Comparison of ENCODE assay signal across 9 cellular contexts in the genomic region with DNA sequence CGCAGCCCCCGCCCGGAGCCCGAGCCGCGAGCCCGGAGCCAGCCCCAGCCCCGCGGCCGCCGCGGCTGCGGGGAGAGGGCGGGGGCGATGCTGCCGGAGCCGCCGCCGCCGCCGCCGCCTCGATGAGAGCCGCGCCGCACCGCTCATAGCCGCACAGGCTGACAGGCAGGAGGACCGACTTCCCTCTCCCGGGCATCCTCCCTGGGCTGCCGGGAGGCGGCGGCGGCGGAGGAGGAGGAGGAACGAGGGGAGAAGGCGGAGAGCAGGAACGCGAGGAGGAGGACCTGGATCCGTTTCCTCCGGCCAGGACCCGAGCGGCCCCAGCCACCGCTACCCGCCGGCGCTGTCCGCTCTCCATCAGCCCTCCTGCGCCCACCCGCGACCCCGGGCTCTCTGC. TPM values are rescaled to one million over a fixed set of nuclear protein-coding genes. Genes with fewer than 3 reads are reported as not detected.
DNase-seq lines count a peak whose midpoint lies in the region; ATAC-seq and TF ChIP-seq lines count a peak whose summit lies in the region.
"Had no signal": no experiment of that assay in that cellular context is flagged by ENCODE, and none has a peak within 500 bp of the region (broad histone marks: within the 10 kb centered on the region; RNA-seq: fewer than 3 reads in every experiment).

No MANE protein-coding gene starts in this region.

- ATAC-seq in GM21786 (IDR thresholded peaks at IDR 0.05; ENCODE audit: unreplicated experiment) (peak; percentile 15), right cardiac atrium (peak; percentile 2 to 50)
- ATAC-seq in activated naive CD8-positive, alpha-beta T cell treated with anti-CD3 and anti-CD28 coated beads, Interleukin-2, amount 10 ng/mL, durations not matched to agents 7 days and 5 days (ENCODE audit: low read depth), result peak; percentile 39

- no peaks in the 10 kb centered on the region for H3K9me3 ChIP-seq in right cardiac atrium (ENCODE audit: control insufficient read depth, low read length)
- H3K9me3 ChIP-seq in sigmoid colon, result no peaks in the 10 kb centered on the region

- no peaks in the 10 kb centered on the region for H3K36me3 Mint-ChIP-seq in activated naive CD8-positive, alpha-beta T cell treated with anti-CD3 and anti-CD28 coated beads, Interleukin-2, amount 10 ng/mL, durations not matched to agents 7 days and 5 days
- H3K36me3 Mint-ChIP-seq: CD4-positive, alpha-beta memory T cell had no signal

- no peak overlapping the region for H3K4me3 Mint-ChIP-seq in activated naive CD8-positive, alpha-beta T cell treated with anti-CD3 and anti-CD28 coated beads, Interleukin-2, amount 10 ng/mL, durations not matched to agents 7 days and 5 days

- DNase-seq in NCI-H1417 (lab: John Stamatoyannopoulos, UW) (peak in 2 of 3 experiments; percentile 70 to 73), NCI-H1417 treated with DMSO at 0.1 percent for 48 hours (lab: John Stamatoyannopoulos, UW) (no peak), right cardiac atrium (peak; percentile 53 to 79 (median 78)), sigmoid colon (peak; percentile 74), AML-193 (lab: John Stamatoyannopoulos, UW) (no peak)
- DNase-seq in activated naive CD8-positive, alpha-beta T cell treated with anti-CD3 and anti-CD28 coated beads, Interleukin-2, amount 10 ng/mL, durations not matched to agents 7 days and 5 days, result no peak

- no peak for TF ChIP-seq EP300 in sigmoid colon (IDR thresholded peaks at IDR 0.05)

- H3K27ac Mint-ChIP-seq in activated naive CD8-positive, alpha-beta T cell treated with anti-CD3 and anti-CD28 coated beads, Interleukin-2, amount 10 ng/mL, durations not matched to agents 7 days and 5 days, result no peak overlapping the region
- H3K27ac Mint-ChIP-seq: CD4-positive, alpha-beta memory T cell had no signal

- H3K4me1 ChIP-seq in KMS-11 (ENCODE audit: low read depth, poor library complexity, severe bottlenecking), result peaks cover 17% of the 10 kb centered on the region
- peaks cover 2% of the 10 kb centered on the region for H3K4me1 ChIP-seq in right cardiac atrium (ENCODE audit: control insufficient read depth, insufficient read depth, low read length)
- peaks cover 0 to 21% (median 11%) of the 10 kb centered on the region in 4 donors for H3K4me1 ChIP-seq in sigmoid colon

- H3K4me1 Mint-ChIP-seq in activated naive CD8-positive, alpha-beta T cell treated with anti-CD3 and anti-CD28 coated beads, Interleukin-2, amount 10 ng/mL, durations not matched to agents 7 days and 5 days, result peaks cover 22% of the 10 kb centered on the region

- no peak overlapping the region for H3K4me3 ChIP-seq in KMS-11 (IDR thresholded peaks at IDR 0.05; ENCODE audit: insufficient read depth, low read depth, low read length)
- peak overlapping the region; percentile 81 for H3K4me3 ChIP-seq in right cardiac atrium (ENCODE audit: low read length)
- peak overlapping the region; percentile 75 to 94 (median 88) for H3K4me3 ChIP-seq in sigmoid colon

- TF ChIP-seq POLR2A in sigmoid colon (IDR thresholded peaks at IDR 0.05), result no peak

- peak overlapping the region; percentile 94 for H3K4me2 ChIP-seq in KMS-11

- peaks cover 54% of the 10 kb centered on the region for H3K27me3 ChIP-seq in KMS-11 (ENCODE audit: insufficient read depth, low read depth)
- no peaks in the 10 kb centered on the region for H3K27me3 ChIP-seq in right cardiac atrium (ENCODE audit: control insufficient read depth, insufficient read depth)
- no peaks in the 10 kb centered on the region for H3K27me3 ChIP-seq in sigmoid colon

- H3K9ac ChIP-seq in KMS-11, result no peak overlapping the region

- peak overlapping the region; percentile 64 for H2AFZ ChIP-seq in KMS-11 (ENCODE audit: low read depth)

- TF ChIP-seq CTCF in KMS-11 (conservative IDR thresholded peaks at IDR 0.05; ENCODE audit: low read depth, low read length) (no peak), sigmoid colon (IDR thresholded peaks at IDR 0.05) (no peak)

- no peaks in the 10 kb centered on the region for H4K20me1 ChIP-seq in KMS-11 (ENCODE audit: insufficient read depth)

- no peaks in the 10 kb centered on the region for H3K36me3 ChIP-seq in KMS-11 (ENCODE audit: insufficient read depth)
- H3K36me3 ChIP-seq in sigmoid colon, result no peaks in the 10 kb centered on the region

- no peaks in the 10 kb centered on the region for H3K79me2 ChIP-seq in KMS-11 (ENCODE audit: insufficient read depth, low read depth)

- H3K9me3 Mint-ChIP-seq in activated naive CD8-positive, alpha-beta T cell treated with anti-CD3 and anti-CD28 coated beads, Interleukin-2, amount 10 ng/mL, durations not matched to agents 7 days and 5 days, result no peaks in the 10 kb centered on the region

- peaks cover 59% of the 10 kb centered on the region for H3K27me3 Mint-ChIP-seq in activated naive CD8-positive, alpha-beta T cell treated with anti-CD3 and anti-CD28 coated beads, Interleukin-2, amount 10 ng/mL, durations not matched to agents 7 days and 5 days

- WGBS in right cardiac atrium, result under 1% methylated on average over 52 of the region's 52 CpGs
- WGBS in sigmoid colon, 2 donors, result 0 to 1% methylated on average over 52 of the region's 52 CpGs

- POLR2A ChIA-PET in activated naive CD8-positive, alpha-beta T cell treated with anti-CD3 and anti-CD28 coated beads, Interleukin-2, amount 10 ng/mL, durations not matched to agents 7 days and 5 days (lab: Charles Lee), result no interaction called here

- H3K27ac ChIP-seq in KMS-11 (no peak overlapping the region), right cardiac atrium (ENCODE audit: low read length) (no peak overlapping the region), sigmoid colon (peak overlapping the region; percentile 91 to 98 (median 96))

- intact Hi-C loops in right cardiac atrium (cut with DNase I), result no loop called here
- intact Hi-C loops in sigmoid colon (cut with DNase I), result loop anchor here (1.0 to 10.0 kb wide), 4 partner anchors 67 to 539 kb away; a partner anchor contains a TSS

RNA-seq across cellular contexts. Expression of a gene that starts 0.4 kb away (rescaled TPM):
- total RNA-seq in activated naive CD8-positive, alpha-beta T cell treated with anti-CD3 and anti-CD28 coated beads, Interleukin-2, amount 10 ng/mL, durations not matched to agents 7 days and 5 days, result 1 to 10 TPM; 1.6 to 1.7 TPM
- total RNA-seq in right cardiac atrium (1 to 10 TPM; 1.9 to 4.0 (median 2.1) TPM), sigmoid colon (10 to 100 TPM in 2 of 4 donors, 1 to 10 TPM in 2; 6.3 to 25.5 (median 13.9) TPM)
- polyA plus RNA-seq in right cardiac atrium (1.7 TPM), sigmoid colon (1 to 10 TPM in 1 of 3 donors, under 1 TPM in 2; 0.46 to 3.8 (median 0.60) TPM)

Comparison
In these comparisons a context has a peak if more than half of its experiments do, and no peak if none do; other contexts are left out.
1. DNase-seq: peak in NCI-H1417 (2 of 3), right cardiac atrium (3 of 3) and sigmoid colon (single experiment); none in NCI-H1417 treated with DMSO at 0.1 percent for 48 hours (single experiment), activated naive CD8-positive, alpha-beta T cell treated with anti-CD3 and anti-CD28 coated beads, Interleukin-2, amount 10 ng/mL, durations not matched to agents 7 days and 5 days (single experiment) and AML-193 (0 of 2).
2. H3K27ac ChIP-seq: peak in sigmoid colon (4 of 4); none in KMS-11 (single experiment) and right cardiac atrium (single experiment).
3. Peak in every context shown above with its lines, with median percentiles within 50 percentile points of each other: ATAC-seq.